ENCODE assay signal across 9 cellular contexts in the genomic region with DNA sequence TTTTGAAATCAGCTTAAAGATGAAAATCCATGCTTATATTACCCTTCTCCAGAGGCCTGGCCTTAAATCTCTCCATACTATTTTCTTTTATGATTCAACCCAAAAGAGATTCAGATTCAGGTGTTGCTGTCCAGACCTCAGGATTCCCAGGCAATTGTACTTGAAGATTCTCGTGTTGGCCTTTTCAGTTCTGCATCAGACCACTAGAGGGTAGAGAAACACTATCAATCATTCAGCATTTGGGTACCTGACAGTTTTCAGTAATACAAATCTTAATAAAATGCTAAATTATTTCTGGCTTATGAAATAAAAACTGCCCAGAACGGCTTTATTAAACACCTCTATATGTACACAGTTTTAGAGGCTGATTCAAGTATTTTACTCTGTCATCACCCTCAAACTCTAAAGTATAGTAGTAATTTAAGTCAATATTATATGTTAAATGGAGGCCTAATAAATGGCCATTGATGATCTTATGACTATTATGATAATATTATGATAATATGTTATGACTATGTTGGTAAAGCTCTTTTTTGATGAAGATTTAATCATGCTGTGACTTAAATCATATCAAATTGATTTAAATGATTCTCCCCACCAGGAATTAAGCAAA.
A peak's percentile ranks its signal among the peaks of the same experiment; 100 is the strongest.
DNase-seq lines count a peak whose midpoint lies in the region; ATAC-seq and TF ChIP-seq lines count a peak whose summit lies in the region.
"Had no signal": no experiment of that assay in that cellular context is flagged by ENCODE, and none has a peak within 500 bp of the region (broad histone marks: within the 10 kb centered on the region; RNA-seq: fewer than 3 reads in every experiment).

No MANE protein-coding gene starts in this region.

- peaks cover 7% of the 10 kb centered on the region for H3K36me3 Mint-ChIP-seq in progenitor cell of endocrine pancreas (ENCODE audit: insufficient read depth)
- H3K36me3 Mint-ChIP-seq: T-cell had no signal

- peak; percentile 66 for DNase-seq in Ammon's horn (ENCODE audit: low spot score)
- DNase-seq in NCI-H2081 treated with DMSO at 0.1 percent for 48 hours (lab: John Stamatoyannopoulos, UW): peak; percentile 32
- DNase-seq in glomerular endothelial cell (ENCODE audit: extremely low read depth, low read depth, low spot score): peak; percentile 80
- DNase-seq in progenitor cell of endocrine pancreas (ENCODE audit: low spot score, unreplicated experiment): no peak

- H3K4me1 Mint-ChIP-seq in progenitor cell of endocrine pancreas (ENCODE audit: low read depth): peaks cover 12% of the 10 kb centered on the region
- H3K4me1 Mint-ChIP-seq: T-cell had no signal

- H3K4me3 ChIP-seq in GM12875 (ENCODE audit: low read depth, low read length): no peak overlapping the region
- H3K4me3 ChIP-seq in WI38 (ENCODE audit: low read depth, low read length): no peak overlapping the region

- H3K27ac Mint-ChIP-seq in progenitor cell of endocrine pancreas: no peak overlapping the region
- H3K27ac Mint-ChIP-seq: T-cell had no signal

- peaks cover 11% of the 10 kb centered on the region for H3K9me3 Mint-ChIP-seq in progenitor cell of endocrine pancreas (ENCODE audit: low read depth)

- peaks cover 3% of the 10 kb centered on the region for H3K27me3 Mint-ChIP-seq in progenitor cell of endocrine pancreas

- peak; percentile 63 for TF ChIP-seq CTCF in GM12875 (IDR thresholded peaks at IDR 0.05; ENCODE audit: borderline replicate concordance, insufficient read depth, low read depth, low read length)
- peak; percentile 71 for TF ChIP-seq CTCF in WI38 (IDR thresholded peaks at IDR 0.05; ENCODE audit: low read depth, low read length)
- TF ChIP-seq CTCF in progenitor cell of endocrine pancreas (IDR thresholded peaks at IDR 0.05; ENCODE audit: unreplicated experiment): peak; percentile 92

- ATAC-seq in HG02884 (IDR thresholded peaks at IDR 0.05; ENCODE audit: unreplicated experiment) (peak; percentile 84), GM21367 (IDR thresholded peaks at IDR 0.05; ENCODE audit: unreplicated experiment) (no peak)

- no peak overlapping the region for H3K4me3 Mint-ChIP-seq in progenitor cell of endocrine pancreas (ENCODE audit: low read depth)
- H3K4me3 Mint-ChIP-seq: T-cell had no signal
